ENCODE assay signal across 8 cellular contexts in genomic region chr16:53159781-53160436, GRCh38.
DNase-seq lines count a peak whose midpoint lies in the region; ATAC-seq, FAIRE-seq and TF ChIP-seq lines count a peak whose summit lies in the region.

No MANE protein-coding gene starts in this region.

- no peaks in the 10 kb centered on the region; the same call in 1 of the 2 replicates for H4K20me1 ChIP-seq in SK-N-SH (ENCODE audit: insufficient read depth)

- H3K9ac ChIP-seq in SK-N-SH = no peak overlapping the region

- DNase-seq in CD14-positive monocyte (ENCODE audit: low spot score) (no peak), GM13976 (ENCODE audit: low spot score) (peak; percentile 41), HTR-8/SVneo (ENCODE audit: insufficient read length, low spot score) (peak; percentile 58), SK-N-SH (peak; percentile 43), fibroblast of pulmonary artery (ENCODE audit: low read depth) (peak; percentile 75), ovary (peak in 2 of 5 donors; percentile 25 to 37)

- H3K9me3 ChIP-seq in SK-N-SH (no peaks in the 10 kb centered on the region), ovary (no peaks in the 10 kb centered on the region)

- no peaks in the 10 kb centered on the region for H3K4me1 Mint-ChIP-seq in CD14-positive monocyte

- intact Hi-C loops in CD14-positive monocyte (cut with micrococcal nuclease) = loop anchor here in 1 of 2 donors (5.0 kb wide), 1 partner anchor 103 kb away; no protein-coding TSS in a partner anchor
- intact Hi-C loops in ovary (cut with DNase I) = no loop called here

- H3K36me3 Mint-ChIP-seq in CD14-positive monocyte = peaks cover 28 to 47% of the 10 kb centered on the region in 2 donors

- H3K79me2 ChIP-seq in SK-N-SH (ENCODE audit: insufficient read depth) = peaks cover 76% of the 10 kb centered on the region

- in situ Hi-C loops in GM13976 (cut with MboI; ENCODE audit: low sequenced_read_pairs, unreplicated experiment) = no loop called here

- H3F3A ChIP-seq in SK-N-SH (replicated peaks; ENCODE audit: insufficient read depth) = peaks cover 11% of the 10 kb centered on the region

- H3K27me3 ChIP-seq in SK-N-SH (ENCODE audit: insufficient read depth) = no peaks in the 10 kb centered on the region
- no peaks in the 10 kb centered on the region for H3K27me3 ChIP-seq in ovary

- no peak for TF ChIP-seq EP300 in SK-N-SH (IDR thresholded peaks at IDR 0.05; ENCODE audit: borderline replicate concordance in 1 of 2, low read depth in 1 of 2, low read length in 1 of 2)
- TF ChIP-seq EP300 in ovary (IDR thresholded peaks at IDR 0.05) = no peak

- ATAC-seq in GM18858 (IDR thresholded peaks at IDR 0.05; ENCODE audit: unreplicated experiment) = no peak
- no peak for ATAC-seq in HG03432 (IDR thresholded peaks at IDR 0.05; ENCODE audit: unreplicated experiment)

- POLR2A ChIA-PET in SK-N-SH (lab: Yijun Ruan, JAX) = no interaction called here

- H3K4me2 ChIP-seq in SK-N-SH = no peak overlapping the region

- 82% methylated on average over 6 of the region's 6 CpGs for WGBS in SK-N-SH (ENCODE audit: low lambda C conversion rate)
- 56 to 72% (median 66%) methylated on average over 6 of the region's 6 CpGs for WGBS in ovary, 3 donors

- peaks cover 29 to 54% of the 10 kb centered on the region in 2 experiments for H3K36me3 ChIP-seq in SK-N-SH (replicated peaks in 1 of 2; ENCODE audit: control insufficient read depth in 1 of 2, insufficient read depth in 2 of 2, low read length in 1 of 2)
- no peaks in the 10 kb centered on the region for H3K36me3 ChIP-seq in ovary

- no peak for TF ChIP-seq POLR2A in ovary (IDR thresholded peaks at IDR 0.05)

- H3K4me1 ChIP-seq in SK-N-SH (ENCODE audit: control insufficient read depth in 1 of 2, insufficient read depth in 2 of 2, low read depth in 1 of 2, low read length in 1 of 2) (no peaks in the 10 kb centered on the region), ovary (ENCODE audit: insufficient read depth) (no peaks in the 10 kb centered on the region)

- peak overlapping the region in 3 of 7 donors; percentile 8 to 54 (median 32) for H3K27ac Mint-ChIP-seq in CD14-positive monocyte

- peak; percentile 76 for TF ChIP-seq RAD21 in SK-N-SH (IDR thresholded peaks at IDR 0.05; ENCODE audit: low read length)

- H3K27ac ChIP-seq in SK-N-SH (ENCODE audit: low read depth in 2 of 2, low read length in 1 of 2) (no peak overlapping the region), ovary (peak overlapping the region in 1 of 2 donors; percentile 13)

- no peak overlapping the region for H2AFZ ChIP-seq in SK-N-SH (ENCODE audit: low read depth)

- H3K4me3 ChIP-seq in SK-N-SH (ENCODE audit: low read depth in 2 of 2, low read length in 1 of 2) = no peak overlapping the region
- H3K4me3 ChIP-seq in fibroblast of pulmonary artery (replicated peaks; ENCODE audit: low read depth, low read length) = no peak overlapping the region
- no peak overlapping the region for H3K4me3 ChIP-seq in ovary

- CTCF ChIA-PET in SK-N-SH (lab: Yijun Ruan, JAX) = interaction anchor here (0.6 to 3.3 kb wide), 14 partner anchors 9 to 108 kb away, joined by 3 to 33 read pairs (median 4); partner anchors contain the start of gene CHD9

- H3K4me3 Mint-ChIP-seq in CD14-positive monocyte = no peak overlapping the region

- no peaks in the 10 kb centered on the region for H3K27me3 Mint-ChIP-seq in CD14-positive monocyte (ENCODE audit: low read depth in 3 of 3)

- FAIRE-seq in HTR-8/SVneo (lab: Jason Lieb, UNC) = peak; percentile 64

- H3K9me3 Mint-ChIP-seq in CD14-positive monocyte = no peaks in the 10 kb centered on the region

- no peaks in the 10 kb centered on the region for H3K9me2 ChIP-seq in SK-N-SH

- TF ChIP-seq CTCF in CD14-positive monocyte (IDR thresholded peaks at IDR 0.05) = peak; percentile 84
- TF ChIP-seq CTCF in GM13976 (IDR thresholded peaks at IDR 0.05; ENCODE audit: borderline replicate concordance, control extremely low read depth, extremely low read depth, insufficient read depth, missing control alignments) = peak; percentile 51
- peak; percentile 78 for TF ChIP-seq CTCF in SK-N-SH (IDR thresholded peaks at IDR 0.05)
- TF ChIP-seq CTCF in fibroblast of pulmonary artery (IDR thresholded peaks at IDR 0.05; ENCODE audit: low read length, missing control alignments) = peak; percentile 79
- TF ChIP-seq CTCF in ovary (IDR thresholded peaks at IDR 0.05) = peak; percentile 43 to 59 (median 44)

TF ChIP-seq in SK-N-SH, 30 proteins besides CTCF, POLR2A, EP300 and RAD21:
- TF ChIP-seq IRF3 (IDR thresholded peaks at IDR 0.05; ENCODE audit: low read depth, low read length) (no peak), YY1 (IDR thresholded peaks at IDR 0.05; ENCODE audit: low read depth) (no peak), SMC3 (IDR thresholded peaks at IDR 0.05; ENCODE audit: low read depth, low read length) (peak; percentile 62), POLR2AphosphoS5 (IDR thresholded peaks at IDR 0.05; ENCODE audit: low read depth, low read length) (no peak)
